ENCODE assay signal across 35 cellular contexts in the genomic region with DNA sequence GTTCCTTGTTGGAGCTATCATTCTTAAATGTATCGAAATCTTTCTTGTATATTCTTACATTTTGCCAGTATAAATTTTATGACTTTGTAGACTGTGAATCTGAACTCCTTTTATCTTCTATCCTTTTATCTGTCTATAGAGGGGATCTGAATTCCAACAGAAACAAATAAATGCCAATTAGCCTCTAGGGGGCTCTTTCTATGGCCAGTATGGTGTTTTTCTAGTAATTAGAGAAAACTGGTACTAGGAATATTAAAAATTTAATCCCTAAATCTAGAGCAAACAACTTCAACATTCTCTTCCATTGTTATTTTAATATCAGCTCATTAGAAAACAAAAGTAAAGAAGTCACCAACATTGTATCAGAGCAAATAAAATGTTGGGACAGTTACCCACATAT. TPM values are rescaled to one million over a fixed set of nuclear protein-coding genes. Genes with fewer than 3 reads are reported as not detected.
A peak's percentile ranks its signal among the peaks of the same experiment; 100 is the strongest.
DNase-seq lines count a peak whose midpoint lies in the region; ATAC-seq, FAIRE-seq and TF ChIP-seq lines count a peak whose summit lies in the region.
"Had no signal": no experiment of that assay in that cellular context is flagged by ENCODE, and none has a peak within 500 bp of the region (broad histone marks: within the 10 kb centered on the region; RNA-seq: fewer than 3 reads in every experiment).

No MANE protein-coding gene starts in this region.

- no peaks in the 10 kb centered on the region for H3K36me3 ChIP-seq in breast epithelium
- H3K36me3 ChIP-seq in H1 (ENCODE audit: control insufficient read depth in 2 of 4, insufficient read depth in 4 of 4, low read length in 3 of 4) = no peaks in the 10 kb centered on the region
- no peaks in the 10 kb centered on the region for H3K36me3 ChIP-seq in naive thymus-derived CD4-positive, alpha-beta T cell (ENCODE audit: control insufficient read depth in 2 of 3, insufficient read depth in 3 of 3, low read length in 3 of 3)
- H3K36me3 ChIP-seq: ascending aorta, esophagus squamous epithelium, sigmoid colon had no signal

- no peak for TF ChIP-seq RAD21 in H1 (IDR thresholded peaks at IDR 0.05 in 1 of 2, conservative IDR thresholded peaks at IDR 0.05 in 1 of 2; ENCODE audit: low read depth in 2 of 2, low read length in 2 of 2)

- no peak overlapping the region for H2BK120ac ChIP-seq in H1 (replicated peaks; ENCODE audit: low read depth, low read length)

- intact Hi-C loops in MCF 10A (cut with micrococcal nuclease) = no loop called here
- intact Hi-C loops in breast epithelium (cut with DNase I; ENCODE audit: low total_unique reads) = no loop called here
- intact Hi-C loops in naive thymus-derived CD4-positive, alpha-beta T cell (cut with micrococcal nuclease) = no loop called here

- H2BK20ac ChIP-seq in H1 (ENCODE audit: low read length) = no peak overlapping the region

- H3K4ac ChIP-seq in H1 (replicated peaks; ENCODE audit: insufficient read length, low read depth, low read length) = no peak overlapping the region

- CTCF ChIA-PET in MCF 10A (lab: Yijun Ruan, JAX) = interaction anchor here (0.5 to 1.7 kb wide), 6 partner anchors 13 to 362 kb away, joined by 3 to 4 read pairs (median 4); no protein-coding TSS in a partner anchor
- CTCF ChIA-PET in H1 (lab: Charles Lee; ENCODE audit: partially characterized antibody) = interaction anchor here (0.6 to 4.9 kb wide), 20 partner anchors 8 to 240 kb away, joined by 3 to 29 read pairs (median 4); partner anchors contain the start of gene ABTB2
- CTCF ChIA-PET in naive thymus-derived CD4-positive, alpha-beta T cell (lab: Charles Lee) = interaction anchor here (0.6 kb wide), 1 partner anchor 429 kb away, joined by 3 read pairs; no protein-coding TSS in a partner anchor

- H3K27me3 ChIP-seq in breast epithelium (no peaks in the 10 kb centered on the region), H1 (replicated peaks in 1 of 4; ENCODE audit: control insufficient read depth in 3 of 4, extremely low read depth in 1 of 4, insufficient read depth in 3 of 4, low read length in 3 of 4) (no peaks in the 10 kb centered on the region)
- H3K27me3 ChIP-seq in naive thymus-derived CD4-positive, alpha-beta T cell (ENCODE audit: control insufficient read depth in 2 of 2, insufficient read depth in 2 of 2, low read length in 2 of 2) = no peaks in the 10 kb centered on the region
- H3K27me3 ChIP-seq: ascending aorta, sigmoid colon, testis had no signal

- POLR2A ChIA-PET in MCF 10A (lab: Yijun Ruan, JAX) = interaction anchor here (0.6 to 3.8 kb wide), 7 partner anchors 10 to 74 kb away, joined by 3 to 14 read pairs (median 4); no protein-coding TSS in a partner anchor
- POLR2A ChIA-PET in H1 (lab: Charles Lee; ENCODE audit: partially characterized antibody) = no interaction called here
- POLR2A ChIA-PET in naive thymus-derived CD4-positive, alpha-beta T cell (lab: Charles Lee) = no interaction called here

- H4K91ac ChIP-seq in H1 (replicated peaks; ENCODE audit: insufficient read length, low read length) = no peak overlapping the region

- no peak overlapping the region for H3K56ac ChIP-seq in H1 (replicated peaks; ENCODE audit: insufficient read length, low read depth, low read length)

- no peak overlapping the region for H3K14ac ChIP-seq in H1 (ENCODE audit: insufficient read length)

- no TSS peak for BruUV-seq in MCF 10A (replicated peaks; lab: Mats Ljungman, UMichigan)

- FAIRE-seq in H1 (lab: Jason Lieb, UNC) = no peak
- FAIRE-seq: A204.1 had no signal

- no peaks in the 10 kb centered on the region for H3K4me1 ChIP-seq in breast epithelium
- H3K4me1 ChIP-seq in H1 (replicated peaks in 1 of 4; ENCODE audit: control insufficient read depth in 3 of 4, insufficient read depth in 4 of 4, low read length in 3 of 4) = no peaks in the 10 kb centered on the region
- H3K4me1 ChIP-seq in naive thymus-derived CD4-positive, alpha-beta T cell (ENCODE audit: control insufficient read depth in 2 of 2, insufficient read depth in 2 of 2, low read length in 2 of 2) = no peaks in the 10 kb centered on the region
- H3K4me1 ChIP-seq: ascending aorta, sigmoid colon, testis had no signal

- H3K79me1 ChIP-seq in H1 (ENCODE audit: low read depth, low read length) = no peaks in the 10 kb centered on the region

- WGBS in H1 (ENCODE audit: extremely low coverage in 1 of 2, insufficient coverage in 1 of 2, insufficient read length in 1 of 2, insufficient replicate concordance in 2 of 2, low coverage in 1 of 2, low lambda C conversion rate in 2 of 2, missing lambda C conversion rate in 1 of 2), 2 experiments = 93% methylated on average over 1 of the region's 1 CpG; no CpG with 5 or more reads in 1 of the 2 experiments

- H2AFZ ChIP-seq in H1 (ENCODE audit: low read length) = no peak overlapping the region

- TF ChIP-seq EP300 in H1 (IDR thresholded peaks at IDR 0.05; ENCODE audit: borderline replicate concordance in 1 of 2, low read depth in 2 of 2, low read length in 2 of 2) = no peak

- no peaks in the 10 kb centered on the region for H3K23me2 ChIP-seq in H1 (ENCODE audit: low read depth, low read length)

- no peak overlapping the region for H2BK5ac ChIP-seq in H1 (ENCODE audit: low read depth, low read length)

- ATAC-seq in naive thymus-derived CD4-positive, alpha-beta T cell = no peak

- H3K4me2 ChIP-seq in H1 (ENCODE audit: insufficient read depth in 1 of 2, low read depth in 2 of 2, low read length in 2 of 2) = no peak overlapping the region

- H3K18ac ChIP-seq in H1 (ENCODE audit: extremely low read depth, low read length) = no peak overlapping the region

- no peak overlapping the region for H3K23ac ChIP-seq in H1 (ENCODE audit: insufficient read length)

- no peaks in the 10 kb centered on the region for H4K20me1 ChIP-seq in H1 (replicated peaks in 1 of 2; ENCODE audit: control insufficient read depth in 1 of 2, insufficient read depth in 2 of 2, low read length in 2 of 2)

- DNase-seq in MCF 10A (ENCODE audit: unreplicated experiment) (no peak), breast epithelium (ENCODE audit: low spot score in 2 of 2) (no peak), NAMALWA (ENCODE audit: low spot score) (peak; percentile 13), H1 (ENCODE audit: low read depth in 1 of 2, low spot score in 2 of 2) (no peak), type B pancreatic cell (ENCODE audit: extremely low spot score, unreplicated experiment) (no peak), A172 (ENCODE audit: low spot score) (no peak), HuH-7 (ENCODE audit: low spot score) (no peak)
- DNase-seq in naive thymus-derived CD4-positive, alpha-beta T cell = no peak
- DNase-seq: activated CD4-positive, alpha-beta T cell treated with anti-CD3 and anti-CD28 coated beads for 4 hours; activated CD8-positive, alpha-beta memory T cell treated with anti-CD3 and anti-CD28 coated beads for 24 hours; activated gamma-delta T cell; activated naive CD8-positive, alpha-beta T cell treated with anti-CD3 and anti-CD28 coated beads, Interleukin-2, amount 10 ng/mL, durations not matched to agents 7 days and 5 days; activated T-cell treated with anti-CD3 and anti-CD28 coated beads, Interleukin-2, amount 50 U/mL, for 1 hour; central memory CD4-positive, alpha-beta T cell; esophagus squamous epithelium; GDM1; HFFc6; hypothalamus; immature natural killer cell; mesenchymal stem cell; NCI-H1417; NCI-H2081 treated with DMSO at 0.1 percent for 48 hours; NCI-H345; NCI-H774; Right ventricle myocardium superior; sigmoid colon; stimulated activated CD4-positive, alpha-beta T cell treated with anti-CD3 and anti-CD28 coated beads, Interleukin-15, amount 100 ng/mL, for 24 hours; stimulated activated naive CD4-positive, alpha-beta T cell treated with Interleukin-2 at 50 U/mL for 16 hours; SW 1271; T-helper 9 cell; testis had no signal

- no peaks in the 10 kb centered on the region for H3K36me3 Mint-ChIP-seq in MCF 10A (ENCODE audit: insufficient read depth, unreplicated experiment)
- no peaks in the 10 kb centered on the region for H3K36me3 Mint-ChIP-seq in type B pancreatic cell
- H3K36me3 Mint-ChIP-seq in naive thymus-derived CD4-positive, alpha-beta T cell = peaks cover 0 to 20% (median 5%) of the 10 kb centered on the region in 5 donors
- H3K36me3 Mint-ChIP-seq: activated naive CD8-positive, alpha-beta T cell treated with anti-CD3 and anti-CD28 coated beads, Interleukin-2, amount 10 ng/mL, durations not matched to agents 7 days and 5 days had no signal

- no peak overlapping the region for H2AK5ac ChIP-seq in H1 (ENCODE audit: low read depth, low read length)

- H3K9ac ChIP-seq in H1 (replicated peaks in 1 of 4; ENCODE audit: extremely low read depth in 1 of 4, low read depth in 3 of 4, low read length in 3 of 4) = no peak overlapping the region

- peaks cover 7 to 11% of the 10 kb centered on the region in 2 donors for H3K9me3 ChIP-seq in breast epithelium
- peaks cover 2 to 13% of the 10 kb centered on the region in 2 experiments; a peak in 2 of 4 replicates for H3K9me3 ChIP-seq in H1 (ENCODE audit: insufficient read depth in 2 of 2, low read depth in 1 of 2, low read length in 1 of 2)
- H3K9me3 ChIP-seq in naive thymus-derived CD4-positive, alpha-beta T cell (ENCODE audit: control insufficient read depth in 2 of 3, low read length in 3 of 3) = peaks cover 0 to 3% (median 0%) of the 10 kb centered on the region in 3 experiments
- H3K9me3 ChIP-seq: testis had no signal

- no peak for TF ChIP-seq POLR2A in breast epithelium (IDR thresholded peaks at IDR 0.05)
- TF ChIP-seq POLR2A in H1 (IDR thresholded peaks at IDR 0.05; ENCODE audit: control extremely low read depth in 1 of 2, low read depth in 2 of 2, low read length in 2 of 2) = no peak

- H3K27ac ChIP-seq in breast epithelium = no peak overlapping the region
- H3K27ac ChIP-seq in H1 (ENCODE audit: low read depth, low read length) = no peak overlapping the region
- no peak overlapping the region for H3K27ac ChIP-seq in naive thymus-derived CD4-positive, alpha-beta T cell (ENCODE audit: low read depth, low read length)
- H3K27ac ChIP-seq: ascending aorta, esophagus squamous epithelium, sigmoid colon, testis, VCaP had no signal

- H2BK15ac ChIP-seq in H1 (ENCODE audit: low read length) = no peak overlapping the region

- H3K79me2 ChIP-seq in H1 (ENCODE audit: control insufficient read depth in 1 of 2, insufficient read depth in 2 of 2, low read length in 2 of 2) = no peaks in the 10 kb centered on the region

- no peak overlapping the region for H4K5ac ChIP-seq in H1 (ENCODE audit: insufficient read length, low read depth, low read length)

- H3K4me3 ChIP-seq in breast epithelium (no peak overlapping the region), H1 (ENCODE audit: extremely low read depth in 1 of 4, insufficient read depth in 2 of 4, low read depth in 3 of 4, low read length in 4 of 4) (no peak overlapping the region)
- no peak overlapping the region for H3K4me3 ChIP-seq in naive thymus-derived CD4-positive, alpha-beta T cell (ENCODE audit: low read length)
- H3K4me3 ChIP-seq: ascending aorta, esophagus squamous epithelium, sigmoid colon, testis had no signal

- no peak overlapping the region for H2BK12ac ChIP-seq in H1 (ENCODE audit: low read depth, low read length)

- H3K4me1 Mint-ChIP-seq in MCF 10A (ENCODE audit: insufficient read depth, unreplicated experiment) (peaks cover 6% of the 10 kb centered on the region), type B pancreatic cell (ENCODE audit: unreplicated experiment) (peaks cover 1% of the 10 kb centered on the region)
- peaks cover 0 to 3% (median 2%) of the 10 kb centered on the region in 7 donors for H3K4me1 Mint-ChIP-seq in naive thymus-derived CD4-positive, alpha-beta T cell
- H3K4me1 Mint-ChIP-seq: activated naive CD8-positive, alpha-beta T cell treated with anti-CD3 and anti-CD28 coated beads, Interleukin-2, amount 10 ng/mL, durations not matched to agents 7 days and 5 days; immature natural killer cell had no signal

- H3K27me3 Mint-ChIP-seq in MCF 10A (ENCODE audit: insufficient read depth, unreplicated experiment) = no peaks in the 10 kb centered on the region
- H3K27me3 Mint-ChIP-seq in type B pancreatic cell = peaks cover 11% of the 10 kb centered on the region
- H3K27me3 Mint-ChIP-seq in naive thymus-derived CD4-positive, alpha-beta T cell = peaks cover 16 to 36% (median 19%) of the 10 kb centered on the region in 5 donors
- H3K27me3 Mint-ChIP-seq: dendritic cell treated with granulocyte-macrophage colony-stimulating factor and Interleukin-4, amounts not matched to agents 40 ng/mL and 50 ng/mL, for 4 days had no signal

- H3K9me3 Mint-ChIP-seq in MCF 10A (ENCODE audit: unreplicated experiment) (peaks cover 9% of the 10 kb centered on the region), type B pancreatic cell (peaks cover 17% of the 10 kb centered on the region)
- peaks cover 6 to 29% (median 21%) of the 10 kb centered on the region in 11 donors for H3K9me3 Mint-ChIP-seq in naive thymus-derived CD4-positive, alpha-beta T cell

- no peak overlapping the region for H4K8ac ChIP-seq in H1 (ENCODE audit: extremely low read depth, insufficient read depth, low read length)

- H3K27ac Mint-ChIP-seq in MCF 10A (ENCODE audit: low read depth, unreplicated experiment) (no peak overlapping the region), type B pancreatic cell (no peak overlapping the region)
- H3K27ac Mint-ChIP-seq in naive thymus-derived CD4-positive, alpha-beta T cell = no peak overlapping the region
- H3K27ac Mint-ChIP-seq: activated naive CD8-positive, alpha-beta T cell treated with anti-CD3 and anti-CD28 coated beads, Interleukin-2, amount 10 ng/mL, durations not matched to agents 7 days and 5 days; dendritic cell treated with granulocyte-macrophage colony-stimulating factor and Interleukin-4, amounts not matched to agents 40 ng/mL and 50 ng/mL, for 4 days; HFFc6; immature natural killer cell had no signal

- TF ChIP-seq CTCF in MCF 10A (IDR thresholded peaks at IDR 0.05; ENCODE audit: unreplicated experiment) (peak; percentile 13), breast epithelium (IDR thresholded peaks at IDR 0.05) (no peak), H1 (IDR thresholded peaks at IDR 0.05; ENCODE audit: control extremely low read depth in 1 of 3, insufficient read depth in 1 of 3, low read depth in 1 of 3, low read length in 3 of 3) (peak in 2 of 3 experiments; percentile 12 to 18; a peak in 2 of 4 replicates), type B pancreatic cell (conservative IDR thresholded peaks at IDR 0.05) (peak; percentile 21)

- H3K4me3 Mint-ChIP-seq in MCF 10A (ENCODE audit: unreplicated experiment) (no peak overlapping the region), type B pancreatic cell (no peak overlapping the region)
- no peak overlapping the region for H3K4me3 Mint-ChIP-seq in naive thymus-derived CD4-positive, alpha-beta T cell
- H3K4me3 Mint-ChIP-seq: activated naive CD8-positive, alpha-beta T cell treated with anti-CD3 and anti-CD28 coated beads, Interleukin-2, amount 10 ng/mL, durations not matched to agents 7 days and 5 days; dendritic cell treated with granulocyte-macrophage colony-stimulating factor and Interleukin-4, amounts not matched to agents 40 ng/mL and 50 ng/mL, for 4 days; HFFc6; immature natural killer cell had no signal

RNA-seq across cellular contexts. Expression of gene CAT, which starts 21.5 kb away (rescaled TPM):
- 9.5 and 12.1 TPM in 2 replicates for total RNA-seq in MCF 10A (2022)
- total RNA-seq in breast epithelium = 100 to 1,000 TPM; 177 to 469 (median 190) TPM
- total RNA-seq in H1 (2021; fragmentation: NEBNext Ultra II Directional; extraction: Animal tissue kit (Norgen Biotek cat#: 25700)) = 14.3 and 15.0 TPM in 2 replicates
- 7.3 and 9.6 TPM in 2 replicates for polyA plus RNA-seq in H1 (2011; rRNA removed)
- polyA plus RNA-seq in H1 (2011; cell fraction: cytosol; rRNA removed) = 10.4 TPM
- polyA plus RNA-seq in H1 (2011; cell fraction: nucleus; rRNA removed) = 13.2 TPM
- polyA plus RNA-seq in H1 (2012, experiment 1 of 2) = 5.8 to 7.0 TPM (median 6.8 TPM) in 4 replicates
- 1.5 TPM for polyA plus RNA-seq in H1 (2012, experiment 2 of 2)
- polyA plus RNA-seq in H1 (2013, experiment 1 of 2) = 8.7 TPM
- polyA plus RNA-seq in H1 (2013, experiment 2 of 2) = 7.2 TPM
- 8.6 and 11.6 TPM in 2 replicates for polyA minus RNA-seq in H1 (2011; rRNA and poly(A)+ RNA removed)
- 8.3 TPM for polyA minus RNA-seq in H1 (2011; cell fraction: cytosol; rRNA and poly(A)+ RNA removed)
- polyA minus RNA-seq in H1 (2011; cell fraction: nucleus; rRNA and poly(A)+ RNA removed) = 11.2 TPM
- 49.9 and 61.2 TPM in 2 replicates for total RNA-seq in type B pancreatic cell (ENCODE audit: low replicate concordance)
- total RNA-seq in A172 (2014; rRNA removed; shearing (Covaris generic)) = 61.6 and 71.1 TPM in 2 replicates
- 10 to 100 TPM; 23.3 to 55.9 (median 42.6) TPM for total RNA-seq in naive thymus-derived CD4-positive, alpha-beta T cell
- polyA plus RNA-seq in naive thymus-derived CD4-positive, alpha-beta T cell = 100 to 1,000 TPM; 100 to 110 TPM

RNA-seq across cellular contexts. Expression of gene ABTB2, which starts 59.4 kb away (rescaled TPM):
- total RNA-seq in MCF 10A (2022) = 2.9 and 3.1 TPM in 2 replicates
- total RNA-seq in breast epithelium = 1 to 10 TPM; 1.3 to 5.6 (median 1.9) TPM
- 10.2 and 10.6 TPM in 2 replicates for total RNA-seq in H1 (2021; fragmentation: NEBNext Ultra II Directional; extraction: Animal tissue kit (Norgen Biotek cat#: 25700))
- polyA plus RNA-seq in H1 (2011; rRNA removed) = 7.7 and 10.7 TPM in 2 replicates
- 7.1 TPM for polyA plus RNA-seq in H1 (2011; cell fraction: cytosol; rRNA removed)
- 14.6 TPM for polyA plus RNA-seq in H1 (2011; cell fraction: nucleus; rRNA removed)
- polyA plus RNA-seq in H1 (2012, experiment 1 of 2) = 7.5 to 10.1 TPM (median 8.7 TPM) in 4 replicates
- polyA plus RNA-seq in H1 (2012, experiment 2 of 2) = 9.5 TPM
- polyA plus RNA-seq in H1 (2013, experiment 1 of 2) = 3.7 TPM
- 4.0 TPM for polyA plus RNA-seq in H1 (2013, experiment 2 of 2)
- polyA minus RNA-seq in H1 (2011; rRNA and poly(A)+ RNA removed) = 4.5 TPM in 2 replicates
- 5.1 TPM for polyA minus RNA-seq in H1 (2011; cell fraction: cytosol; rRNA and poly(A)+ RNA removed)
- 10.8 TPM for polyA minus RNA-seq in H1 (2011; cell fraction: nucleus; rRNA and poly(A)+ RNA removed)
- 9.0 and 13.5 TPM in 2 replicates for total RNA-seq in type B pancreatic cell (ENCODE audit: low replicate concordance)
- total RNA-seq in A172 (2014; rRNA removed; shearing (Covaris generic)) = 0.72 and 0.93 TPM in 2 replicates
- 1 to 10 TPM in 1 of 5 experiments, under 1 TPM in 4; 0.22 to 5.3 (median 0.61) TPM for total RNA-seq in naive thymus-derived CD4-positive, alpha-beta T cell
- polyA plus RNA-seq in naive thymus-derived CD4-positive, alpha-beta T cell = under 1 TPM; 0.03 to 0.26 TPM

Comparison
In these comparisons a context has a peak if more than half of its experiments do, and no peak if none do; other contexts are left out.
1. CTCF ChIP-seq: peak in MCF 10A (single experiment), H1 (2 of 3) and type B pancreatic cell (single experiment); none in breast epithelium (0 of 3).